In genomic region chr20:52493177-52493711, GRCh38 we compare ENCODE assay signal across 10 cellular contexts.
DNase-seq lines count a peak whose midpoint lies in the region; ATAC-seq and TF ChIP-seq lines count a peak whose summit lies in the region.
"Had no signal": no experiment of that assay in that cellular context is flagged by ENCODE, and none has a peak within 500 bp of the region (broad histone marks: within the 10 kb centered on the region; RNA-seq: fewer than 3 reads in every experiment).

No MANE protein-coding gene starts in this region.

- no peaks in the 10 kb centered on the region for H3K27me3 ChIP-seq in fibroblast of lung (ENCODE audit: control insufficient read depth, insufficient read depth, low read length)
- no peaks in the 10 kb centered on the region for H3K27me3 ChIP-seq in gastrocnemius medialis

- no peaks in the 10 kb centered on the region for H4K20me1 ChIP-seq in fibroblast of lung (ENCODE audit: control insufficient read depth, extremely low read depth, insufficient read depth, low read length)

- no peak for TF ChIP-seq POLR2A in gastrocnemius medialis (IDR thresholded peaks at IDR 0.05)

- in situ Hi-C loops in gastrocnemius medialis (cut with MboI; ENCODE audit: low sequenced_read_pairs in 4 of 4): no loop called here

- peak overlapping the region; percentile 69 for H3K4me2 ChIP-seq in fibroblast of lung (ENCODE audit: extremely low read depth, insufficient read depth, low read length)

- intact Hi-C loops in gastrocnemius medialis (cut with DNase I; ENCODE audit: low total_unique reads): no loop called here

- H3K79me2 ChIP-seq in fibroblast of lung (ENCODE audit: control insufficient read depth, insufficient read depth, low read length): no peaks in the 10 kb centered on the region

- no peak overlapping the region for H3K4me3 ChIP-seq in fibroblast of lung (replicated peaks in 1 of 4; ENCODE audit: control extremely low read depth in 1 of 4, insufficient read depth in 1 of 4, low read depth in 3 of 4, low read length in 4 of 4)
- H3K4me3 ChIP-seq in gastrocnemius medialis: peak overlapping the region in 2 of 4 donors; percentile 4 to 25

- TF ChIP-seq CTCF in fibroblast of lung (conservative IDR thresholded peaks at IDR 0.05 in 1 of 2, IDR thresholded peaks at IDR 0.05 in 1 of 2; ENCODE audit: low read depth in 1 of 2, low read length in 2 of 2) (no peak), gastrocnemius medialis (IDR thresholded peaks at IDR 0.05 in 4 of 5, conservative IDR thresholded peaks at IDR 0.05 in 1 of 5) (no peak)

- peak; percentile 5 for DNase-seq in LoVo (ENCODE audit: low spot score)
- peak; percentile 87 for DNase-seq in SHP77 treated with DMSO at 0.1 percent for 48 hours (lab: John Stamatoyannopoulos, UW)
- DNase-seq in fibroblast of lung (ENCODE audit: low read depth in 2 of 2): peak in 1 of 2 donors; percentile 72
- peak; percentile 4 for DNase-seq in stimulated activated CD4-positive, alpha-beta T cell treated with anti-CD3 and anti-CD28 coated beads, Interleukin-12 subunit alpha, Interleukin-12 subunit beta, amount 100 ng/mL, for 4 hours
- no peak for DNase-seq in RKO (ENCODE audit: low spot score)
- no peak for DNase-seq in gastrocnemius medialis
- DNase-seq in NCI-H2081 treated with DMSO at 0.1 percent for 48 hours (lab: John Stamatoyannopoulos, UW): no peak
- DNase-seq: activated CD8-positive, alpha-beta memory T cell treated with anti-CD3 and anti-CD28 coated beads, Interleukin-2, amount 50 U/mL, for 4 hours had no signal

- H3K36me3 ChIP-seq in fibroblast of lung (ENCODE audit: control insufficient read depth, insufficient read depth, low read length): no peaks in the 10 kb centered on the region
- H3K36me3 ChIP-seq in gastrocnemius medialis: no peaks in the 10 kb centered on the region

- no peaks in the 10 kb centered on the region for H3K4me1 ChIP-seq in fibroblast of lung (ENCODE audit: control insufficient read depth, extremely low read depth, insufficient read depth, low read length)
- no peaks in the 10 kb centered on the region for H3K4me1 ChIP-seq in gastrocnemius medialis

- no peaks in the 10 kb centered on the region for H3K9me3 ChIP-seq in fibroblast of lung (ENCODE audit: control insufficient read depth, insufficient read depth, low read depth, low read length)
- H3K9me3 ChIP-seq in gastrocnemius medialis: no peaks in the 10 kb centered on the region

- H3K27ac ChIP-seq in fibroblast of lung (ENCODE audit: insufficient read depth, low read length) (no peak overlapping the region), gastrocnemius medialis (no peak overlapping the region)

- no peak for ATAC-seq in GM21390 (IDR thresholded peaks at IDR 0.05; ENCODE audit: unreplicated experiment)
- no peak for ATAC-seq in gastrocnemius medialis
- ATAC-seq: HCT116 had no signal

- H3K9ac ChIP-seq in fibroblast of lung (ENCODE audit: insufficient read depth, low read length): no peak overlapping the region

- H2AFZ ChIP-seq in fibroblast of lung (ENCODE audit: low read length): peak overlapping the region; percentile 54

Comparison
In these comparisons a context has a peak if more than half of its experiments do, and no peak if none do; other contexts are left out.
1. DNase-seq: peak in LoVo (single experiment), SHP77 treated with DMSO at 0.1 percent for 48 hours (single experiment) and stimulated activated CD4-positive, alpha-beta T cell treated with anti-CD3 and anti-CD28 coated beads, Interleukin-12 subunit alpha, Interleukin-12 subunit beta, amount 100 ng/mL, for 4 hours (single experiment); none in RKO (single experiment), gastrocnemius medialis (0 of 2) and NCI-H2081 treated with DMSO at 0.1 percent for 48 hours (single experiment).